ENCODE assay signal across 1 cellular context in the genomic region with DNA sequence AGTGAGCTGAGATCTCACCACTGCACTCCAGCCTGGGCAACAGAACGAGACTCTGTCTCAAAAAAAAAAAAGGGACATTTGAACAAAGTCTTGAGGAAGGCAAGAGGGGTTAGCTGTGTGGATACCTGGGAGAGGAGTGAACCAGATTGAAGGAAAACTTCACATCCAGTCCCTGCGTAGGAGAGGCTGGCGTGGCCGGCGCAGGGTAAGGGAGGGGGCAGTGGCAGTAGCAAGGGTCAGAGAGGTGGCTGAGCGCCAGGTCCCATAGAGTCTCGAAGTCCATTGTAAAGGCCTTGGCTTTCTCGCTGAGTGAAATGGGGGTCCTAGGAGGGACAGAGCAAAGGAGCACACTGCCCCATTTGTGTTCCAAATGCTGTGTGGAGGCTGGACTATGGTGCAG.
TF ChIP-seq lines count a peak whose summit lies in the region.

No MANE protein-coding gene starts in this region.

TF ChIP-seq in WTC11, 78 proteins besides CTCF, POLR2A, EP300 and RAD21 (continued from another document):
- no peak for TF ChIP-seq HMGXB4 (CRISPR knock-in tag; IDR thresholded peaks at IDR 0.05)
- TF ChIP-seq ATF2 (CRISPR knock-in tag; IDR thresholded peaks at IDR 0.05; ENCODE audit: borderline replicate concordance, low read depth), result no peak
- no peak for TF ChIP-seq IRF1 (CRISPR knock-in tag; IDR thresholded peaks at IDR 0.05)
